Comparison of ENCODE assay signal across 15 cellular contexts in the genomic region with DNA sequence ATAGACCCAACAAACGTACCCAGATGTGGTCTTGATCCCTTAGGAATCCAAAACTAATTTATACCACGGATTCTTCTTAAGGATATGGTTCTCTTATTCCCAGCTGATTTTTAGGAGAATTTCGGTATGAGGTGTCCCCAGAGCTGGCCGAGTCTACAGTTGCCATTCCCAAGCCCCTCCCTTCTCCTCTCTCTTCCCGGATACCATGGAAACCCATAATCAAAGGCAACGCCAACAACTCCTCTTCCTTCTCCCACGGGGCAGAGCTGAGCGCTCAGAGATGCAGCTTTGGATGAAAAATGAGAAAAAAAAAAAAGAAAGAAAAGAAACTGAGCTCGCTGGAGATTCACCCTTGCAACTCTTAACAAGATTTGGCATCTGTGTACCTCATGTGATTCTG. TPM values are rescaled to one million over a fixed set of nuclear protein-coding genes. Genes with fewer than 3 reads are reported as not detected.
A peak's percentile ranks its signal among the peaks of the same experiment; 100 is the strongest.
DNase-seq lines count a peak whose midpoint lies in the region; ATAC-seq and TF ChIP-seq lines count a peak whose summit lies in the region.
"Had no signal": no experiment of that assay in that cellular context is flagged by ENCODE, and none has a peak within 500 bp of the region (broad histone marks: within the 10 kb centered on the region; RNA-seq: fewer than 3 reads in every experiment).

No MANE protein-coding gene starts in this region.

- DNase-seq in H7 (peak; percentile 65), astrocyte of the hippocampus (ENCODE audit: low read depth, low spot score) (peak; percentile 3), iPS-NIHi11 (ENCODE audit: low spot score) (peak; percentile 43), sciatic nerve (ENCODE audit: low spot score) (no peak), GM20000 (ENCODE audit: low spot score) (no peak), NAMALWA (ENCODE audit: low spot score) (no peak)
- DNase-seq: activated CD4-positive, alpha-beta memory T cell treated with anti-CD3 and anti-CD28 coated beads for 36 hours; CD4-positive, CD25-positive, alpha-beta regulatory T cell; GF-D8; NCI-H187 treated with DMSO at 0.1 percent for 48 hours; NK-92 treated with Interleukin-12 subunit alpha and Interleukin-12 subunit beta, amount 100 ng/mL, for 24 hours; stimulated activated CD4-positive, alpha-beta T cell treated with anti-CD3 and anti-CD28 coated beads, Interleukin-2, amount 100 ng/mL, for 24 hours; stimulated activated CD8-positive, alpha-beta memory T cell treated with anti-CD3 and anti-CD28 coated beads, Interleukin-4, amount 100 ng/mL, for 48 hours; trophoblast cell had no signal

- H3K4me3 ChIP-seq in H7 (ENCODE audit: insufficient read depth, low read depth, low read length): no peak overlapping the region

- H3K27me3 ChIP-seq in H7 (ENCODE audit: control insufficient read depth, insufficient read depth, low read length): no peaks in the 10 kb centered on the region

- peak; percentile 95 for ATAC-seq in sciatic nerve
- no peak for ATAC-seq in GM19351 (IDR thresholded peaks at IDR 0.05; ENCODE audit: unreplicated experiment)

- H3K36me3 ChIP-seq in H7 (replicated peaks; ENCODE audit: control insufficient read depth, insufficient read depth, low read length): no peaks in the 10 kb centered on the region

- intact Hi-C loops in sciatic nerve (cut with DNase I): no loop called here

- TF ChIP-seq CTCF in GM20000 (IDR thresholded peaks at IDR 0.05; ENCODE audit: extremely low read depth, missing control alignments): no peak

RNA-seq across cellular contexts. Expression of gene CEBPG, which starts 29.3 kb away (rescaled TPM):
- 25.8 and 29.4 TPM in 2 replicates for total RNA-seq in H7 (2014; rRNA removed; shearing (Covaris generic))
- total RNA-seq in sciatic nerve: 21.2 TPM

RNA-seq across cellular contexts. Expression of gene CEBPA, which starts 41.9 kb away (rescaled TPM):
- total RNA-seq in H7 (2014; rRNA removed; shearing (Covaris generic)): 3.2 and 4.8 TPM in 2 replicates
- 20.4 TPM for total RNA-seq in sciatic nerve

Comparison
In these comparisons a context has a peak if more than half of its experiments do, and no peak if none do; other contexts are left out.
1. DNase-seq: peak in H7 (single experiment), astrocyte of the hippocampus (single experiment) and iPS-NIHi11 (single experiment); none in sciatic nerve (single experiment), GM20000 (single experiment) and NAMALWA (single experiment).